Comparison of ENCODE assay signal across 15 cellular contexts in the genomic region with DNA sequence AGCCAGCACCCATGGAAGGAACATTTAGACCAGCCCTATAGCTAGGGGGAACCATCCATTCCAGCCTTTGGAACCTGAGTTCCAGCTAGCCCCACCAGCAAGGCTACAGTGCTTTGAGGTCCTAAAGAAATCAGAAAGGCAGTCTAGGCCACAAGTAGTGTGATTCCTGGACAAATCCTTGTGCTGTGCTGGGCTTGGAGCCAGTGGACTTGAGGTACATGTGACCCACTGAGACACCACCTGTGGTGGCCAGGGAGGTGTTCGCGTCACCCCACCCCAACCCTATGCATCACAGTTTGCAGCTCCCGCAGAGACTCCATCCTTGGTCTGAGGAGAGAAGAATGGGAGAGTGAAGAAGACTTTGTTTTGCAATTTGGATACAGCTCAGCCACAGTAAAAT. TPM values are rescaled to one million over a fixed set of nuclear protein-coding genes. Genes with fewer than 3 reads are reported as not detected.
DNase-seq lines count a peak whose midpoint lies in the region; ATAC-seq, FAIRE-seq and TF ChIP-seq lines count a peak whose summit lies in the region.
"Had no signal": no experiment of that assay in that cellular context is flagged by ENCODE, and none has a peak within 500 bp of the region (broad histone marks: within the 10 kb centered on the region; RNA-seq: fewer than 3 reads in every experiment).

No MANE protein-coding gene starts in this region.

- H3K4me2 ChIP-seq in K562 (ENCODE audit: insufficient read depth, low read length): no peak overlapping the region
- no peak overlapping the region for H3K4me2 ChIP-seq in trophoblast cell (ENCODE audit: low read length)
- H3K4me2 ChIP-seq: BLaER1, GM23338 had no signal

- H4K12ac ChIP-seq in trophoblast cell (ENCODE audit: low read depth, low read length): no peak overlapping the region

- no peaks in the 10 kb centered on the region for H4K20me1 ChIP-seq in K562 (replicated peaks; ENCODE audit: control insufficient read depth, insufficient read depth, low read length)

- H3K9me3 ChIP-seq in K562 (replicated peaks; ENCODE audit: control insufficient read depth, insufficient read depth, low read depth, low read length): no peaks in the 10 kb centered on the region
- no peaks in the 10 kb centered on the region for H3K9me3 ChIP-seq in trophoblast cell (ENCODE audit: insufficient read depth, low read depth, low read length)
- H3K9me3 ChIP-seq: HAP-1 had no signal

- no peak overlapping the region for H2BK12ac ChIP-seq in trophoblast cell (ENCODE audit: low read length)

- in situ Hi-C loops in K562 (cut with MboI): no loop called here

- H3K27me3 ChIP-seq in K562 (ENCODE audit: control insufficient read depth in 2 of 2, insufficient read depth in 2 of 2, low read length in 2 of 2): no peaks in the 10 kb centered on the region
- no peaks in the 10 kb centered on the region for H3K27me3 ChIP-seq in trophoblast cell (ENCODE audit: insufficient read depth, low read length)
- H3K27me3 ChIP-seq: BLaER1 had no signal

- H3K4me3 ChIP-seq in K562 (no peak overlapping the region), trophoblast cell (ENCODE audit: low read depth, low read length) (no peak overlapping the region)
- H3K4me3 ChIP-seq: BLaER1, GM23338, HAP-1 had no signal

- CTCF ChIA-PET in K562 (lab: Yijun Ruan, JAX; ENCODE audit: low intra/inter-chr PET ratio): no interaction called here

- no peak overlapping the region for H2AFZ ChIP-seq in K562 (ENCODE audit: low read depth, low read length)
- no peak overlapping the region for H2AFZ ChIP-seq in trophoblast cell (ENCODE audit: insufficient read depth, low read length, poor library complexity)
- H2AFZ ChIP-seq: GM23338 had no signal

- no peak for TF ChIP-seq POLR2A in K562 (conservative IDR thresholded peaks at IDR 0.05)

- no peak for TF ChIP-seq RAD21 in K562 (CRISPR knock-in tag; conservative IDR thresholded peaks at IDR 0.05 in 1 of 2, IDR thresholded peaks at IDR 0.05 in 1 of 2)

- no peaks in the 10 kb centered on the region for H3K9me1 ChIP-seq in K562 (ENCODE audit: control insufficient read depth, insufficient read depth, low read length)

- peak overlapping the region; percentile 34 for H3K23ac ChIP-seq in trophoblast cell (ENCODE audit: low read length)

- 94% methylated on average over 3 of the region's 3 CpGs for WGBS in K562 (ENCODE audit: insufficient coverage, low coverage, missing lambda C conversion rate)
- no CpG with 5 or more reads among the region's 3 CpGs for WGBS in trophoblast cell (ENCODE audit: extremely low coverage, insufficient coverage, insufficient read length)

- no TSS peak for BruUV-seq in K562 (replicated peaks; lab: Mats Ljungman, UMichigan)

- no peak overlapping the region for H4K91ac ChIP-seq in trophoblast cell (ENCODE audit: low read depth, low read length)

- no peak overlapping the region for H3K9ac ChIP-seq in K562 (ENCODE audit: insufficient read depth in 1 of 2, low read depth in 2 of 2, low read length in 2 of 2)
- H3K9ac ChIP-seq in trophoblast cell (ENCODE audit: low read length): no peak overlapping the region
- H3K9ac ChIP-seq: BLaER1 had no signal

- H3K36me3 ChIP-seq in K562 (ENCODE audit: control insufficient read depth, insufficient read depth, low read length) (no peaks in the 10 kb centered on the region), trophoblast cell (ENCODE audit: control insufficient read depth in 1 of 2, insufficient read depth in 2 of 2, low read length in 2 of 2) (no peaks in the 10 kb centered on the region)
- H3K36me3 ChIP-seq: HAP-1 had no signal

- POLR2A ChIA-PET in K562 (lab: Yijun Ruan, JAX): interaction anchor here (0.8 kb wide), 1 partner anchor 16 kb away, joined by 4 read pairs; no protein-coding TSS in a partner anchor

- intact Hi-C loops in K562 (cut with micrococcal nuclease): no loop called here
- intact Hi-C loops in head of caudate nucleus (cut with DNase I): no loop called here

- H2BK120ac ChIP-seq in trophoblast cell (ENCODE audit: insufficient read depth, low read length, poor library complexity): no peak overlapping the region

- no peaks in the 10 kb centered on the region for H3K79me1 ChIP-seq in trophoblast cell (ENCODE audit: low read length)

- H3K14ac ChIP-seq in trophoblast cell (ENCODE audit: low read length): no peak overlapping the region

- TF ChIP-seq CTCF in K562 (IDR thresholded peaks at IDR 0.05 in 2 of 3, conservative IDR thresholded peaks at IDR 0.05 in 1 of 3; ENCODE audit: insufficient read depth in 2 of 3, low read depth in 1 of 3, low read length in 3 of 3): no peak

- no peak overlapping the region for H2AK5ac ChIP-seq in trophoblast cell (ENCODE audit: low read length)

- H3K4ac ChIP-seq in trophoblast cell (ENCODE audit: low read depth, low read length): no peak overlapping the region

- H2BK5ac ChIP-seq in trophoblast cell (ENCODE audit: low read depth, low read length, poor library complexity): no peak overlapping the region

- H3K79me2 ChIP-seq in K562 (ENCODE audit: control insufficient read depth, insufficient read depth, low read length) (no peaks in the 10 kb centered on the region), trophoblast cell (ENCODE audit: control insufficient read depth, insufficient read depth, low read length, poor library complexity) (no peaks in the 10 kb centered on the region)

- no peaks in the 10 kb centered on the region for H3K4me1 ChIP-seq in K562 (replicated peaks in 1 of 2; ENCODE audit: control insufficient read depth in 2 of 2, insufficient read depth in 2 of 2, low read length in 2 of 2)
- peaks cover 6 to 9% of the 10 kb centered on the region in 2 experiments for H3K4me1 ChIP-seq in trophoblast cell (ENCODE audit: control insufficient read depth in 1 of 2, insufficient read depth in 2 of 2, low read length in 2 of 2)
- H3K4me1 ChIP-seq: BLaER1, HAP-1 had no signal

- H3K27ac ChIP-seq in K562 (ENCODE audit: extremely low read depth, low read depth, low read length) (no peak overlapping the region), trophoblast cell (ENCODE audit: low read depth, low read length) (no peak overlapping the region)
- H3K27ac ChIP-seq: BLaER1, HL-60 had no signal

- H4K8ac ChIP-seq in trophoblast cell (ENCODE audit: low read depth, low read length): no peak overlapping the region

- DNase-seq in H4 (ENCODE audit: low spot score) (peak; percentile 19), NCI-H69 (lab: John Stamatoyannopoulos, UW) (peak; percentile 55), K562 (ENCODE audit: extremely low read depth in 1 of 4, low spot score in 3 of 4) (no peak), trophoblast cell (no peak), NCI-H526 treated with DMSO at 0.1 percent for 48 hours (lab: John Stamatoyannopoulos, UW) (no peak), head of caudate nucleus (no peak)
- DNase-seq: Calu3; CD8-positive, alpha-beta T cell; DMS79 treated with DMSO at 0.1 percent for 48 hours; GF-D8 had no signal

- FAIRE-seq in K562 (lab: Jason Lieb, UNC): no peak

- no peak overlapping the region for H3K18ac ChIP-seq in trophoblast cell (ENCODE audit: low read length)

- ATAC-seq in K562: no peak
- ATAC-seq in HG03097 (IDR thresholded peaks at IDR 0.05; ENCODE audit: low FRiP score, unreplicated experiment): no peak
- ATAC-seq: CD8-positive, alpha-beta T cell had no signal

- TF ChIP-seq EP300 in K562 (IDR thresholded peaks at IDR 0.05; ENCODE audit: low read length): no peak

RNA-seq across cellular contexts. Expression of a gene that starts 31.8 kb away (rescaled TPM):
- 23.2 and 33.9 TPM in 2 replicates for total RNA-seq in H4 (2014; rRNA removed; shearing (Covaris generic))
- 7.6 and 23.6 TPM in 2 replicates for total RNA-seq in K562 (2011; cell fraction: chromatin; rRNA removed; ENCODE audit: low replicate concordance)
- 11.6 and 14.0 TPM in 2 replicates for total RNA-seq in K562 (2011; cell fraction: nucleolus; rRNA removed)
- 13.6 and 16.2 TPM in 2 replicates for total RNA-seq in K562 (2011; cell fraction: nucleoplasm; rRNA removed)
- 14.3 and 18.8 TPM in 2 replicates for total RNA-seq in K562 (2014; rRNA removed)
- total RNA-seq in K562 (2014; rRNA removed; fragmentation: Illumina TruSeq; extraction: Trizol): 33.5 and 42.0 TPM in 2 replicates
- 27.6 and 29.5 TPM in 2 replicates for total RNA-seq in K562 (2015; rRNA removed; fragmentation: Illumina TruSeq; extraction: Trizol)
- total RNA-seq in K562 (2021): 18.5 and 20.3 TPM in 2 replicates
- 25.0 and 28.7 TPM in 2 replicates for polyA plus RNA-seq in K562 (2011; rRNA removed)
- polyA plus RNA-seq in K562 (2011; cell fraction: cytosol; rRNA removed): 3.1 and 9.3 TPM in 2 replicates
- 4.4 and 7.7 TPM in 2 replicates for polyA plus RNA-seq in K562 (2011; cell fraction: nucleus; rRNA removed)
- 16.5 and 55.5 TPM in 2 replicates for polyA plus RNA-seq in K562 (2012)
- polyA plus RNA-seq in K562 (2014; fragmentation: Illumina TruSeq; extraction: Trizol): 29.4 and 29.8 TPM in 2 replicates
- 10 to 100 TPM; 27.4 to 27.7 TPM for polyA plus RNA-seq in K562 (2014; fragmentation: Nextera tagmentation; extraction: Ambion mirVana)
- polyA plus RNA-seq in K562 (2014; rRNA removed): 19.3 and 20.7 TPM in 2 replicates
- 31.5 and 38.3 TPM in 2 replicates for polyA minus RNA-seq in K562 (2011; rRNA and poly(A)+ RNA removed)
- polyA minus RNA-seq in K562 (2011; cell fraction: cytosol; rRNA and poly(A)+ RNA removed): 18.6 and 19.1 TPM in 2 replicates
- 17.2 and 19.0 TPM in 2 replicates for polyA minus RNA-seq in K562 (2011; cell fraction: nucleus; rRNA and poly(A)+ RNA removed)
- 48.3 and 54.2 TPM in 2 replicates for polyA plus RNA-seq in trophoblast cell (2013)

RNA-seq across cellular contexts. Expression of a gene that starts 32.1 kb away (rescaled TPM):
- total RNA-seq in H4 (2014; rRNA removed; shearing (Covaris generic)): 3.4 and 5.5 TPM in 2 replicates
- total RNA-seq in K562 (2011; cell fraction: chromatin; rRNA removed; ENCODE audit: low replicate concordance): 15.9 and 23.4 TPM in 2 replicates
- total RNA-seq in K562 (2011; cell fraction: nucleolus; rRNA removed): 3.8 and 8.0 TPM in 2 replicates
- total RNA-seq in K562 (2011; cell fraction: nucleoplasm; rRNA removed): 10.6 and 11.6 TPM in 2 replicates
- total RNA-seq in K562 (2014; rRNA removed): 1.5 and 2.0 TPM in 2 replicates
- total RNA-seq in K562 (2014; rRNA removed; fragmentation: Illumina TruSeq; extraction: Trizol): 2.1 and 2.3 TPM in 2 replicates
- 1.7 and 2.1 TPM in 2 replicates for total RNA-seq in K562 (2015; rRNA removed; fragmentation: Illumina TruSeq; extraction: Trizol)
- 3.8 and 4.9 TPM in 2 replicates for total RNA-seq in K562 (2021)
- polyA plus RNA-seq in K562 (2011; rRNA removed): 3.7 and 5.7 TPM in 2 replicates
- 1.2 and 1.7 TPM in 2 replicates for polyA plus RNA-seq in K562 (2011; cell fraction: cytosol; rRNA removed)
- polyA plus RNA-seq in K562 (2011; cell fraction: nucleus; rRNA removed): 18.4 and 29.9 TPM in 2 replicates
- 1.9 and 2.4 TPM in 2 replicates for polyA plus RNA-seq in K562 (2012)
- polyA plus RNA-seq in K562 (2014; fragmentation: Illumina TruSeq; extraction: Trizol): 1.8 and 2.9 TPM in 2 replicates
- under 1 TPM; 0.42 to 0.45 TPM for polyA plus RNA-seq in K562 (2014; fragmentation: Nextera tagmentation; extraction: Ambion mirVana)
- 3.3 and 3.8 TPM in 2 replicates for polyA plus RNA-seq in K562 (2014; rRNA removed)
- polyA minus RNA-seq in K562 (2011; rRNA and poly(A)+ RNA removed): 4.3 and 6.8 TPM in 2 replicates
- polyA minus RNA-seq in K562 (2011; cell fraction: cytosol; rRNA and poly(A)+ RNA removed): 1.1 and 1.2 TPM in 2 replicates
- 10.6 and 13.5 TPM in 2 replicates for polyA minus RNA-seq in K562 (2011; cell fraction: nucleus; rRNA and poly(A)+ RNA removed)
- 19.9 and 21.5 TPM in 2 replicates for polyA plus RNA-seq in trophoblast cell (2013)

Comparison
In these comparisons a context has a peak if more than half of its experiments do, and no peak if none do; other contexts are left out.
1. DNase-seq: peak in H4 (single experiment) and NCI-H69 (single experiment); none in K562 (0 of 4), trophoblast cell (0 of 2), NCI-H526 treated with DMSO at 0.1 percent for 48 hours (single experiment) and head of caudate nucleus (0 of 42).